Comparison of ENCODE assay signal across 21 cellular contexts in genomic region chr11:107567739-107568335, GRCh38. TPM values are rescaled to one million over a fixed set of nuclear protein-coding genes. Genes with fewer than 3 reads are reported as not detected.
DNase-seq lines count a peak whose midpoint lies in the region; ATAC-seq and TF ChIP-seq lines count a peak whose summit lies in the region.
"Had no signal": no experiment of that assay in that cellular context is flagged by ENCODE, and none has a peak within 500 bp of the region (broad histone marks: within the 10 kb centered on the region; RNA-seq: fewer than 3 reads in every experiment).

No MANE protein-coding gene starts in this region.

- WGBS in prostate gland, result 42% methylated on average over 5 of the region's 5 CpGs

- in situ Hi-C loops in KBM-7 (cut with MboI; ENCODE audit: low pct_unique_long_range_greater_than_20kb, low sequenced_read_pairs), result loop anchor here (25.0 kb wide), 1 partner anchor 319 kb away; no protein-coding TSS in a partner anchor

- peaks cover 0 to 6% (median 0%) of the 10 kb centered on the region in 3 donors for H3K27me3 Mint-ChIP-seq in immature natural killer cell (ENCODE audit: low read depth in 3 of 3)

- no peaks in the 10 kb centered on the region for H3K36me3 ChIP-seq in prostate gland
- H3K36me3 ChIP-seq in upper lobe of right lung, result no peaks in the 10 kb centered on the region
- H3K36me3 ChIP-seq: heart right ventricle, vagina had no signal

- no peak for TF ChIP-seq CTCF in GM12865 (IDR thresholded peaks at IDR 0.05; ENCODE audit: insufficient read depth, low read depth, low read length, missing control alignments)
- TF ChIP-seq CTCF in prostate gland (IDR thresholded peaks at IDR 0.05), result no peak
- TF ChIP-seq CTCF in upper lobe of right lung (IDR thresholded peaks at IDR 0.05), result no peak

- no peaks in the 10 kb centered on the region for H3K27me3 ChIP-seq in prostate gland (replicated peaks; ENCODE audit: insufficient read depth)
- no peaks in the 10 kb centered on the region for H3K27me3 ChIP-seq in upper lobe of right lung
- H3K27me3 ChIP-seq: vagina had no signal

- H3K4me3 ChIP-seq in GM12865 (ENCODE audit: low read depth, low read length) (no peak overlapping the region), prostate gland (no peak overlapping the region), upper lobe of right lung (no peak overlapping the region)
- H3K4me3 ChIP-seq: heart right ventricle, mucosa of descending colon, vagina had no signal

- DNase-seq in GM12865 (ENCODE audit: low read depth), result peak; percentile 50
- peak; percentile 10 for DNase-seq in KBM-7
- DNase-seq in immature natural killer cell, result no peak
- no peak for DNase-seq in putamen (ENCODE audit: low spot score)
- DNase-seq in prostate gland (ENCODE audit: low spot score), result no peak
- no peak for DNase-seq in upper lobe of right lung
- DNase-seq: activated CD4-positive, alpha-beta T cell treated with anti-CD3 and anti-CD28 coated beads for 4 hours; activated T-cell treated with anti-CD3 and anti-CD28 coated beads for 4 hours; C1 segment of cervical spinal cord; DMS153; heart right ventricle; kidney glomerular epithelial cell; mucosa of descending colon; NCI-H1694; NCI-H510A treated with DMSO at 0.1 percent for 48 hours; T1000 had no signal

- H3K36me3 Mint-ChIP-seq in immature natural killer cell, result no peaks in the 10 kb centered on the region

- TF ChIP-seq POLR2A in prostate gland (IDR thresholded peaks at IDR 0.05), result no peak

- peaks cover 30 to 40% of the 10 kb centered on the region in 2 donors for H3K4me1 Mint-ChIP-seq in immature natural killer cell

- peak overlapping the region in 3 of 5 donors; percentile 6 to 40 (median 25) for H3K4me3 Mint-ChIP-seq in immature natural killer cell

- H3K4me1 ChIP-seq in prostate gland (replicated peaks) (no peaks in the 10 kb centered on the region), upper lobe of right lung (peaks cover 22% of the 10 kb centered on the region)

- peak; percentile 28 for ATAC-seq in GM21360 (IDR thresholded peaks at IDR 0.05; ENCODE audit: unreplicated experiment)
- ATAC-seq in HG02870 (IDR thresholded peaks at IDR 0.05; ENCODE audit: unreplicated experiment), result no peak
- ATAC-seq in upper lobe of right lung, result no peak
- ATAC-seq: activated naive CD4-positive, alpha-beta T cell treated with anti-CD3 and anti-CD28 coated beads, Interleukin-2, amount 50 U/mL, for 72 hours; esophagus mucosa; heart right ventricle; mucosa of descending colon had no signal

- intact Hi-C loops in prostate gland (cut with DNase I) (no loop called here), upper lobe of right lung (cut with DNase I) (no loop called here)

- no peaks in the 10 kb centered on the region for H3K9me3 Mint-ChIP-seq in immature natural killer cell

- H3K9me3 ChIP-seq in prostate gland (no peaks in the 10 kb centered on the region), upper lobe of right lung (no peaks in the 10 kb centered on the region)
- H3K9me3 ChIP-seq: heart right ventricle, mucosa of descending colon, vagina had no signal

- H3K27ac ChIP-seq in prostate gland (no peak overlapping the region), upper lobe of right lung (no peak overlapping the region)
- H3K27ac ChIP-seq: heart right ventricle, vagina had no signal

- no peak overlapping the region for H3K27ac Mint-ChIP-seq in immature natural killer cell

RNA-seq across cellular contexts. Expression of gene ALKBH8, which starts 2.3 kb away (rescaled TPM):
- polyA plus RNA-seq in immature natural killer cell, result 10 to 100 TPM in 1 of 3 donors, 1 to 10 TPM in 2; 1.1 to 10.3 (median 3.4) TPM
- 1 to 10 TPM; 7.1 to 7.2 TPM for total RNA-seq in prostate gland
- total RNA-seq in upper lobe of right lung, result 8.0 TPM

RNA-seq across cellular contexts. Expression of gene ELMOD1, which starts 23.1 kb away (rescaled TPM):
- polyA plus RNA-seq in immature natural killer cell, result not detected
- total RNA-seq in prostate gland, result 1 to 10 TPM in 1 of 2 donors, under 1 TPM in 1; 0.36 to 4.0 TPM
- total RNA-seq in upper lobe of right lung, result 2.8 TPM
- total RNA-seq: activated naive CD4-positive, alpha-beta T cell treated with anti-CD3 and anti-CD28 coated beads, Interleukin-2, amount 50 U/mL, for 72 hours; esophagus mucosa; vagina had no signal

Comparison
In these comparisons a context has a peak if more than half of its experiments do, and no peak if none do; other contexts are left out.
1. DNase-seq: peak in GM12865 (single experiment) and KBM-7 (single experiment); none in immature natural killer cell (0 of 3), putamen (single experiment), prostate gland (single experiment) and upper lobe of right lung (single experiment).